In the genomic region with DNA sequence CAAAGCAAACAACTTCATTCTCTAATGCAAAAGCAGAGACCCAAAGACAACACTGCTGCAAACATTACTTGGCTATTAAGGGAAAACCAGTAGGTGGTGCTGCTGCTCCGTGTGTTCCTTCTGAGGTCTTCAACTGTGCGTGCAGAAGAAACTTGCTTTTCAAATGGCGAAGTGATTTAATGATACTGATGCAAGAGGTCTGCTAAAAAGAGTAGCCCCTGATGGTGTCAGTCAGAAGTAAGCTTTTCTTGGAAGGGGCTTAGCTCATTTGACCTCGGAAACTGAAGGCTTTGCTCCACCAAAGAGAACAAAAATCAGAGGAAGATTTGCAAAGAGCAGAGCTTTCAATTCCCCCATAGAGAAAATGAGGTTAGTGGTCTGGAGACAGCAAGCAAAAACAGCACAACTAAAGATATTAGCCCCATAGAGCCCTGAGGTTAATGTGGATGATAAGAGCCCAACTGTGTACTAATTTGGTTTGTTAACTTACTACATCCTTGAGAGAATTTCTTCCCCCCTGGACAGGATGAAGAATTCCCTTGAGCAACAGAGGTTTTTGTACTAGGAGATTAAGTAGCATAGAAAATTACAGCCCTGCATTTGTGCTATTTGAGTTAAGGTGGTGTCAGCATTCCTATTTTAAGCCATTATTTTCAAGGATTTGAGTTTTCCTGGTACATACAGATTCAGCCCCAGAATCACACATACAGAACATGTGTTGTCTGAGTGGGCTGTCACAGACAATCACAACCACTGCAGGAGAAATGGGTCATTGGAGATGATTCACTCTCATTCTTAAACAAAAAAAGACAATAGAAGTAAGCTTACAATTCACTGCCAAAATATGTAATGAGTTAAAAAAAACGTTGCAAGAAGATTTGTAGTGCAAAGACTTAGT, we compare ENCODE assay signal across 8 cellular contexts.
DNase-seq lines count a peak whose midpoint lies in the region; ATAC-seq and TF ChIP-seq lines count a peak whose summit lies in the region.

No MANE protein-coding gene starts in this region.

- H3K9me3 Mint-ChIP-seq in activated CD4-positive, alpha-beta memory T cell treated with anti-CD3 and anti-CD28 coated beads, Interleukin-2, amount 10 ng/mL, durations not matched to agents 7 days and 5 days, result no peaks in the 10 kb centered on the region
- peaks cover 0 to 4% (median 0%) of the 10 kb centered on the region in 7 donors for H3K9me3 Mint-ChIP-seq in naive B cell
- peaks cover 5% of the 10 kb centered on the region for H3K9me3 Mint-ChIP-seq in type B pancreatic cell

- no peaks in the 10 kb centered on the region for H3K36me3 ChIP-seq in BE2C

- H3K4me3 Mint-ChIP-seq in activated CD4-positive, alpha-beta memory T cell treated with anti-CD3 and anti-CD28 coated beads, Interleukin-2, amount 10 ng/mL, durations not matched to agents 7 days and 5 days, result no peak overlapping the region
- no peak overlapping the region for H3K4me3 Mint-ChIP-seq in naive B cell
- H3K4me3 Mint-ChIP-seq in type B pancreatic cell, result peak overlapping the region; percentile 65

- H3K9me3 ChIP-seq in BE2C, result no peaks in the 10 kb centered on the region

- no peaks in the 10 kb centered on the region for H3K27me3 ChIP-seq in BE2C

- H3K36me3 Mint-ChIP-seq in activated CD4-positive, alpha-beta memory T cell treated with anti-CD3 and anti-CD28 coated beads, Interleukin-2, amount 10 ng/mL, durations not matched to agents 7 days and 5 days (ENCODE audit: low read depth), result no peaks in the 10 kb centered on the region
- H3K36me3 Mint-ChIP-seq in naive B cell (no peaks in the 10 kb centered on the region), type B pancreatic cell (peaks cover 3% of the 10 kb centered on the region)

- TF ChIP-seq CTCF in BE2C (IDR thresholded peaks at IDR 0.05; ENCODE audit: low read depth, low read length) (peak; percentile 94), epithelial cell of proximal tubule (conservative IDR thresholded peaks at IDR 0.05; ENCODE audit: low read depth, low read length) (peak; percentile 97), type B pancreatic cell (conservative IDR thresholded peaks at IDR 0.05) (peak; percentile 97)

- CTCF ChIA-PET in activated CD4-positive, alpha-beta memory T cell treated with anti-CD3 and anti-CD28 coated beads, Interleukin-2, amount 10 ng/mL, durations not matched to agents 7 days and 5 days (lab: Charles Lee), result interaction anchor here (1.0 to 1.6 kb wide), 5 partner anchors 12 to 1046 kb away, joined by 3 to 5 read pairs (median 4); no protein-coding TSS in a partner anchor

- POLR2A ChIA-PET in activated CD4-positive, alpha-beta memory T cell treated with anti-CD3 and anti-CD28 coated beads, Interleukin-2, amount 10 ng/mL, durations not matched to agents 7 days and 5 days (lab: Charles Lee), result no interaction called here

- peaks cover 9% of the 10 kb centered on the region for H3K27me3 Mint-ChIP-seq in activated CD4-positive, alpha-beta memory T cell treated with anti-CD3 and anti-CD28 coated beads, Interleukin-2, amount 10 ng/mL, durations not matched to agents 7 days and 5 days
- H3K27me3 Mint-ChIP-seq in naive B cell (peaks cover 21 to 37% (median 31%) of the 10 kb centered on the region in 3 donors), type B pancreatic cell (peaks cover 2% of the 10 kb centered on the region)

- DNase-seq in BE2C, result peak; percentile 80
- peak; percentile 75 for DNase-seq in NCI-H345 (lab: John Stamatoyannopoulos, UW)
- DNase-seq in activated CD4-positive, alpha-beta memory T cell treated with anti-CD3 and anti-CD28 coated beads, Interleukin-2, amount 10 ng/mL, durations not matched to agents 7 days and 5 days, result peak; percentile 50
- DNase-seq in epithelial cell of proximal tubule (ENCODE audit: low read depth), result peak; percentile 23
- peak; percentile 11 for DNase-seq in naive B cell
- peak; percentile 75 for DNase-seq in type B pancreatic cell (ENCODE audit: extremely low spot score, unreplicated experiment)

- H3K4me3 ChIP-seq in BE2C (ENCODE audit: low read depth, low read length), result peak overlapping the region; percentile 20
- H3K4me3 ChIP-seq in epithelial cell of proximal tubule (ENCODE audit: low read depth, low read length), result no peak overlapping the region

- peak; percentile 88 for ATAC-seq in GM18519 (IDR thresholded peaks at IDR 0.05; ENCODE audit: low FRiP score, unreplicated experiment)
- ATAC-seq in HG03159 (IDR thresholded peaks at IDR 0.05; ENCODE audit: unreplicated experiment), result peak; percentile 79
- ATAC-seq in naive B cell (ENCODE audit: low read depth in 2 of 2), result no peak

- H3K4me1 ChIP-seq in BE2C, result peaks cover 5% of the 10 kb centered on the region; the same call in 1 of the 2 replicates

- H3K4me1 Mint-ChIP-seq in activated CD4-positive, alpha-beta memory T cell treated with anti-CD3 and anti-CD28 coated beads, Interleukin-2, amount 10 ng/mL, durations not matched to agents 7 days and 5 days, result no peaks in the 10 kb centered on the region
- H3K4me1 Mint-ChIP-seq in naive B cell (no peaks in the 10 kb centered on the region), type B pancreatic cell (ENCODE audit: unreplicated experiment) (peaks cover 17% of the 10 kb centered on the region)

- H3K27ac Mint-ChIP-seq in activated CD4-positive, alpha-beta memory T cell treated with anti-CD3 and anti-CD28 coated beads, Interleukin-2, amount 10 ng/mL, durations not matched to agents 7 days and 5 days, result no peak overlapping the region
- no peak overlapping the region for H3K27ac Mint-ChIP-seq in naive B cell
- H3K27ac Mint-ChIP-seq in type B pancreatic cell, result peak overlapping the region; percentile 1

Comparison
In these comparisons a context has a peak if more than half of its experiments do, and no peak if none do; other contexts are left out.
1. DNase-seq: peak in every context shown above with its lines; median percentile 80 in BE2C; 75 in NCI-H345; 75 in type B pancreatic cell; 50 in activated CD4-positive, alpha-beta memory T cell treated with anti-CD3 and anti-CD28 coated beads, Interleukin-2, amount 10 ng/mL, durations not matched to agents 7 days and 5 days; 23 in epithelial cell of proximal tubule; 11 in naive B cell.
2. ATAC-seq: peak in GM18519 (single experiment) and HG03159 (single experiment); none in naive B cell (0 of 2).
3. Peak in every context shown above with its lines, with median percentiles within 50 percentile points of each other: CTCF ChIP-seq.